16 cellular contexts compared by ENCODE assay signal in genomic region chr2:57878573-57878910, GRCh38.
DNase-seq lines count a peak whose midpoint lies in the region; ATAC-seq and TF ChIP-seq lines count a peak whose summit lies in the region.
"Had no signal": no experiment of that assay in that cellular context is flagged by ENCODE, and none has a peak within 500 bp of the region (broad histone marks: within the 10 kb centered on the region; RNA-seq: fewer than 3 reads in every experiment).

No MANE protein-coding gene starts in this region.

- H3K27me3 Mint-ChIP-seq in mesothelial cell of epicardium (ENCODE audit: low read depth) = no peaks in the 10 kb centered on the region
- H3K27me3 Mint-ChIP-seq: activated B cell treated with CpG ODN at 0.5 μM for 24 hours had no signal

- DNase-seq in NCI-H345 (lab: John Stamatoyannopoulos, UW) (peak; percentile 21), NCI-H345 treated with DMSO at 0.1 percent for 48 hours (lab: John Stamatoyannopoulos, UW; ENCODE audit: unreplicated experiment) (no peak), SHP77 treated with DMSO at 0.1 percent for 48 hours (lab: John Stamatoyannopoulos, UW) (peak; percentile 58), mesothelial cell of epicardium (ENCODE audit: low spot score in 2 of 2, unreplicated experiment in 2 of 2) (no peak), superior temporal gyrus (ENCODE audit: extremely low spot score) (peak; percentile 77), COLO668 (lab: John Stamatoyannopoulos, UW; ENCODE audit: unreplicated experiment) (no peak)
- DNase-seq in NK-92 treated with Interleukin-12 subunit alpha and Interleukin-12 subunit beta, amount 100 ng/mL, for 24 hours (lab: John Stamatoyannopoulos, UW) = no peak
- DNase-seq: activated B cell treated with CpG ODN at 0.5 μM for 24 hours; dermis blood vessel endothelial cell; heart left ventricle; islet precursor cell; MM.1S; RPMI8226; stimulated activated naive CD8-positive, alpha-beta T cell treated with anti-CD3 and anti-CD28 coated beads, Interleukin-15, Interleukin-2, amounts not matched to agents 100 U/mL and 50 U/mL, for 24 hours had no signal

- ATAC-seq in HG03139 (IDR thresholded peaks at IDR 0.05; ENCODE audit: unreplicated experiment) = no peak
- ATAC-seq: esophagus mucosa; heart left ventricle; stimulated activated naive CD8-positive, alpha-beta T cell treated with anti-CD3 and anti-CD28 coated beads, Interleukin-15, Interleukin-2, amounts not matched to agents 100 U/mL and 50 U/mL, for 24 hours had no signal

- peaks cover 5% of the 10 kb centered on the region for H3K9me3 Mint-ChIP-seq in mesothelial cell of epicardium

- no peaks in the 10 kb centered on the region for H3K36me3 Mint-ChIP-seq in mesothelial cell of epicardium

- H3K4me1 Mint-ChIP-seq in mesothelial cell of epicardium = peaks cover 22% of the 10 kb centered on the region

- H3K4me3 Mint-ChIP-seq in mesothelial cell of epicardium = peak overlapping the region; percentile 9
- H3K4me3 Mint-ChIP-seq: activated B cell treated with CpG ODN at 0.5 μM for 24 hours had no signal

- H3K27ac Mint-ChIP-seq in mesothelial cell of epicardium = no peak overlapping the region
- H3K27ac Mint-ChIP-seq: activated B cell treated with CpG ODN at 0.5 μM for 24 hours had no signal

- TF ChIP-seq CTCF in mesothelial cell of epicardium (IDR thresholded peaks at IDR 0.05; ENCODE audit: unreplicated experiment) = no peak

Comparison
In these comparisons a context has a peak if more than half of its experiments do, and no peak if none do; other contexts are left out.
1. DNase-seq: peak in NCI-H345 (single experiment), SHP77 treated with DMSO at 0.1 percent for 48 hours (single experiment) and superior temporal gyrus (single experiment); none in NCI-H345 treated with DMSO at 0.1 percent for 48 hours (single experiment), mesothelial cell of epicardium (0 of 2), NK-92 treated with Interleukin-12 subunit alpha and Interleukin-12 subunit beta, amount 100 ng/mL, for 24 hours (single experiment) and COLO668 (single experiment).